In the genomic region with DNA sequence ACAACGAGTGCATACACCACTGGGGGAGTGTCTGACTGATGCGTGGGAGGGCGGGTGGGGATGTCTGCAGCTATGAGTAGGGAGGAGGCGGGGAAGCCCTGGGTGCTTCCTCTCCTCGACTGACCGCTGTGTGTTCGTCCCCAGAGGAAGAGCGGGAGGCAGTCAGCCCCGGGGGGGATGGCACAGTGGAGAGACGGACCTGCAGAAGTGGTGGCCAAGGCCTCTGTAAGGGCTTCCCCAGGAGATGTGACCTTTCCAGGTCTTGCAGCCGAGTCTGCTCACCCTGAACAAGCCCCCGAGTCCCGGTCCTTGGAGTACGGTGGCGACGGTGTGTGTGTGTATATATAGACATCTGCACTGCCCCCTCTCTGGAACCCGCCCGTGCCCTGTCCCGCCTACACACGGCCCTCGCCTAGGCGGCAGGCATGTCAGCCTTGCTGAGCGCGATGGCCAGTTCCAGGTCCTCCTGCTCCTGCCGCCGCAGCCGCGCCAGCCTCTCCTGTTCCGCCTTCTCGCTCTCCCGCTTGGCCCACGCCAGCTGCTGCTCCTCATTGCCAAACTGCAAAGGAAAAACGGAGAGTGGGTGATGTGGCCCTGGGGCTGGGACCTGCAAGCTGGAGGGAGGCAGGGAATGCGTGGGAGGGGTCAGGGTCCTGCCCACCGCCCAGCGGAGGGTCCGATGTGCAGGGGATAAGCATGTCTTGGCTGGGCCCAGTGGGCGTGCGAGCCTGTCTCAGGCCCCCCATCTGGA, we compare ENCODE assay signal across 1 cellular context.
TF ChIP-seq lines count a peak whose summit lies in the region.

No MANE protein-coding gene starts in this region.

TF ChIP-seq in GM23338, 12 proteins besides CTCF, POLR2A, EP300 and RAD21 (continued from another document):
- TF ChIP-seq, protein P1, sequence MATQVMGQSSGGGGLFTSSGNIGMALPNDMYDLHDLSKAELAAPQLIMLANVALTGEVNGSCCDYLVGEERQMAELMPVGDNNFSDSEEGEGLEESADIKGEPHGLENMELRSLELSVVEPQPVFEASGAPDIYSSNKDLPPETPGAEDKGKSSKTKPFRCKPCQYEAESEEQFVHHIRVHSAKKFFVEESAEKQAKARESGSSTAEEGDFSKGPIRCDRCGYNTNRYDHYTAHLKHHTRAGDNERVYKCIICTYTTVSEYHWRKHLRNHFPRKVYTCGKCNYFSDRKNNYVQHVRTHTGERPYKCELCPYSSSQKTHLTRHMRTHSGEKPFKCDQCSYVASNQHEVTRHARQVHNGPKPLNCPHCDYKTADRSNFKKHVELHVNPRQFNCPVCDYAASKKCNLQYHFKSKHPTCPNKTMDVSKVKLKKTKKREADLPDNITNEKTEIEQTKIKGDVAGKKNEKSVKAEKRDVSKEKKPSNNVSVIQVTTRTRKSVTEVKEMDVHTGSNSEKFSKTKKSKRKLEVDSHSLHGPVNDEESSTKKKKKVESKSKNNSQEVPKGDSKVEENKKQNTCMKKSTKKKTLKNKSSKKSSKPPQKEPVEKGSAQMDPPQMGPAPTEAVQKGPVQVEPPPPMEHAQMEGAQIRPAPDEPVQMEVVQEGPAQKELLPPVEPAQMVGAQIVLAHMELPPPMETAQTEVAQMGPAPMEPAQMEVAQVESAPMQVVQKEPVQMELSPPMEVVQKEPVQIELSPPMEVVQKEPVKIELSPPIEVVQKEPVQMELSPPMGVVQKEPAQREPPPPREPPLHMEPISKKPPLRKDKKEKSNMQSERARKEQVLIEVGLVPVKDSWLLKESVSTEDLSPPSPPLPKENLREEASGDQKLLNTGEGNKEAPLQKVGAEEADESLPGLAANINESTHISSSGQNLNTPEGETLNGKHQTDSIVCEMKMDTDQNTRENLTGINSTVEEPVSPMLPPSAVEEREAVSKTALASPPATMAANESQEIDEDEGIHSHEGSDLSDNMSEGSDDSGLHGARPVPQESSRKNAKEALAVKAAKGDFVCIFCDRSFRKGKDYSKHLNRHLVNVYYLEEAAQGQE (IDR thresholded peaks at IDR 0.05; ENCODE audit: unreplicated experiment) = no peak
- no peak for TF ChIP-seq EZH2 (IDR thresholded peaks at IDR 0.05; ENCODE audit: low read depth, unreplicated experiment)
- no peak for TF ChIP-seq JUNB (IDR thresholded peaks at IDR 0.05; ENCODE audit: unreplicated experiment)
- TF ChIP-seq, protein P2, sequence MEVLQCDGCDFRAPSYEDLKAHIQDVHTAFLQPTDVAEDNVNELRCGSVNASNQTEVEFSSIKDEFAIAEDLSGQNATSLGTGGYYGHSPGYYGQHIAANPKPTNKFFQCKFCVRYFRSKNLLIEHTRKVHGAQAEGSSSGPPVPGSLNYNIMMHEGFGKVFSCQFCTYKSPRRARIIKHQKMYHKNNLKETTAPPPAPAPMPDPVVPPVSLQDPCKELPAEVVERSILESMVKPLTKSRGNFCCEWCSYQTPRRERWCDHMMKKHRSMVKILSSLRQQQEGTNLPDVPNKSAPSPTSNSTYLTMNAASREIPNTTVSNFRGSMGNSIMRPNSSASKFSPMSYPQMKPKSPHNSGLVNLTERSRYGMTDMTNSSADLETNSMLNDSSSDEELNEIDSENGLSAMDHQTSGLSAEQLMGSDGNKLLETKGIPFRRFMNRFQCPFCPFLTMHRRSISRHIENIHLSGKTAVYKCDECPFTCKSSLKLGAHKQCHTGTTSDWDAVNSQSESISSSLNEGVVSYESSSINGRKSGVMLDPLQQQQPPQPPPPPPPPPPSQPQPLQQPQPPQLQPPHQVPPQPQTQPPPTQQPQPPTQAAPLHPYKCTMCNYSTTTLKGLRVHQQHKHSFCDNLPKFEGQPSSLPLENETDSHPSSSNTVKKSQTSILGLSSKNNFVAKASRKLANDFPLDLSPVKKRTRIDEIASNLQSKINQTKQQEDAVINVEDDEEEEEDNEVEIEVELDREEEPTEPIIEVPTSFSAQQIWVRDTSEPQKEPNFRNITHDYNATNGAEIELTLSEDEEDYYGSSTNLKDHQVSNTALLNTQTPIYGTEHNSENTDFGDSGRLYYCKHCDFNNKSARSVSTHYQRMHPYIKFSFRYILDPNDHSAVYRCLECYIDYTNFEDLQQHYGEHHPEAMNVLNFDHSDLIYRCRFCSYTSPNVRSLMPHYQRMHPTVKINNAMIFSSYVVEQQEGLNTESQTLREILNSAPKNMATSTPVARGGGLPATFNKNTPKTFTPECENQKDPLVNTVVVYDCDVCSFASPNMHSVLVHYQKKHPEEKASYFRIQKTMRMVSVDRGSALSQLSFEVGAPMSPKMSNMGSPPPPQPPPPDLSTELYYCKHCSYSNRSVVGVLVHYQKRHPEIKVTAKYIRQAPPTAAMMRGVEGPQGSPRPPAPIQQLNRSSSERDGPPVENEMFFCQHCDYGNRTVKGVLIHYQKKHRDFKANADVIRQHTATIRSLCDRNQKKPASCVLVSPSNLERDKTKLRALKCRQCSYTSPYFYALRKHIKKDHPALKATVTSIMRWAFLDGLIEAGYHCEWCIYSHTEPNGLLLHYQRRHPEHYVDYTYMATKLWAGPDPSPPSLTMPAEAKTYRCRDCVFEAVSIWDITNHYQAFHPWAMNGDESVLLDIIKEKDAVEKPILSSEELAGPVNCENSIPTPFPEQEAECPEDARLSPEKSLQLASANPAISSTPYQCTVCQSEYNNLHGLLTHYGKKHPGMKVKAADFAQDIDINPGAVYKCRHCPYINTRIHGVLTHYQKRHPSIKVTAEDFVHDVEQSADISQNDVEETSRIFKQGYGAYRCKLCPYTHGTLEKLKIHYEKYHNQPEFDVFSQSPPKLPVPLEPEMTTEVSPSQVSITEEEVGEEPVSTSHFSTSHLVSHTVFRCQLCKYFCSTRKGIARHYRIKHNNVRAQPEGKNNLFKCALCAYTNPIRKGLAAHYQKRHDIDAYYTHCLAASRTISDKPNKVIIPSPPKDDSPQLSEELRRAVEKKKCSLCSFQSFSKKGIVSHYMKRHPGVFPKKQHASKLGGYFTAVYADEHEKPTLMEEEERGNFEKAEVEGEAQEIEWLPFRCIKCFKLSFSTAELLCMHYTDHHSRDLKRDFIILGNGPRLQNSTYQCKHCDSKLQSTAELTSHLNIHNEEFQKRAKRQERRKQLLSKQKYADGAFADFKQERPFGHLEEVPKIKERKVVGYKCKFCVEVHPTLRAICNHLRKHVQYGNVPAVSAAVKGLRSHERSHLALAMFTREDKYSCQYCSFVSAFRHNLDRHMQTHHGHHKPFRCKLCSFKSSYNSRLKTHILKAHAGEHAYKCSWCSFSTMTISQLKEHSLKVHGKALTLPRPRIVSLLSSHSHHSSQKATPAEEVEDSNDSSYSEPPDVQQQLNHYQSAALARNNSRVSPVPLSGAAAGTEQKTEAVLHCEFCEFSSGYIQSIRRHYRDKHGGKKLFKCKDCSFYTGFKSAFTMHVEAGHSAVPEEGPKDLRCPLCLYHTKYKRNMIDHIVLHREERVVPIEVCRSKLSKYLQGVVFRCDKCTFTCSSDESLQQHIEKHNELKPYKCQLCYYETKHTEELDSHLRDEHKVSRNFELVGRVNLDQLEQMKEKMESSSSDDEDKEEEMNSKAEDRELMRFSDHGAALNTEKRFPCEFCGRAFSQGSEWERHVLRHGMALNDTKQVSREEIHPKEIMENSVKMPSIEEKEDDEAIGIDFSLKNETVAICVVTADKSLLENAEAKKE (CRISPR knock-in tag; IDR thresholded peaks at IDR 0.05) = no peak
- no peak for TF ChIP-seq STAT1 (IDR thresholded peaks at IDR 0.05; ENCODE audit: unreplicated experiment)
